In the genomic region with DNA sequence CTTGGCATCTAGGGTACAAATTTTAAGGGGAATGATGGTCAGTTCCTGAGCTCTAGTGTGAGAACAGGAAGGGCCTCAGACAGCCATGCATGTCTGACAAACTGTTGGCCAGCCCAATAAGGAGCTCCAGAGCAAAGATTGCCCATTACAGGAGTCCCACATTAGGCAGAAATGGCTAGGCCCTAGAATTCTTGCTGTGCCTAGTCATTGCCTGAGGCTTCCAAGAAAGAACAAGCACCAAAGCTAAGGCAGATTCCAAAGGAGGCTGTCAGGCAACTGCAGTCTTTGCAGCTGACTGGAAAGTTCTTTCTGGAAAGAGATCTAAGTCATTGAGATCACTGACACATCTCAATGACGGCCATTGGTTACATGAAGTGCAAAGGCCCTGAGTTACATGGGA, we compare ENCODE assay signal across 17 cellular contexts. TPM values are rescaled to one million over a fixed set of nuclear protein-coding genes. Genes with fewer than 3 reads are reported as not detected.
A peak's percentile ranks its signal among the peaks of the same experiment; 100 is the strongest.
DNase-seq lines count a peak whose midpoint lies in the region; ATAC-seq and TF ChIP-seq lines count a peak whose summit lies in the region.
"Had no signal": no experiment of that assay in that cellular context is flagged by ENCODE, and none has a peak within 500 bp of the region (broad histone marks: within the 10 kb centered on the region; RNA-seq: fewer than 3 reads in every experiment).

No MANE protein-coding gene starts in this region.

- H3K9me3 ChIP-seq in mammary epithelial cell (replicated peaks; ENCODE audit: insufficient read depth, low read length) = no peaks in the 10 kb centered on the region
- H3K9me3 ChIP-seq in neural progenitor cell (ENCODE audit: low read depth) = no peaks in the 10 kb centered on the region
- H3K9me3 ChIP-seq in T-helper 17 cell (ENCODE audit: control insufficient read depth, low read length, poor library complexity, severe bottlenecking) = no peaks in the 10 kb centered on the region
- H3K9me3 ChIP-seq: heart left ventricle, upper lobe of left lung had no signal

- H3K4me3 ChIP-seq in mammary epithelial cell (replicated peaks in 1 of 3; ENCODE audit: insufficient read depth in 1 of 3, low read depth in 2 of 3, low read length in 3 of 3) = no peak overlapping the region
- H3K4me3 ChIP-seq in neural progenitor cell = no peak overlapping the region
- H3K4me3 ChIP-seq: heart left ventricle, upper lobe of left lung had no signal

- peak; percentile 58 for DNase-seq in mammary epithelial cell
- DNase-seq in MCF 10A (ENCODE audit: unreplicated experiment) = no peak
- peak; percentile 72 for DNase-seq in amniotic stem cell (lab: John Stamatoyannopoulos, UW)
- peak; percentile 69 to 89 for DNase-seq in foreskin keratinocyte
- no peak for DNase-seq in neural progenitor cell (ENCODE audit: low spot score)
- DNase-seq in posterior cingulate gyrus = no peak
- no peak for DNase-seq in T-helper 17 cell
- DNase-seq in head of caudate nucleus = no peak
- DNase-seq: activated gamma-delta T cell; heart left ventricle; left colon; NCI-H1436 treated with DMSO at 0.1 percent for 48 hours; NCI-H446 treated with DMSO at 0.1 percent for 48 hours; stimulated activated CD4-positive, alpha-beta T cell treated with anti-CD3 and anti-CD28 coated beads, Interleukin-2, amount 100 ng/mL, for 48 hours; upper lobe of left lung had no signal

- intact Hi-C loops in mammary epithelial cell (cut with micrococcal nuclease) (no loop called here), MCF 10A (cut with micrococcal nuclease) (no loop called here), posterior cingulate gyrus (cut with DNase I) (no loop called here), head of caudate nucleus (cut with DNase I) (no loop called here)

- H3K27ac ChIP-seq in mammary epithelial cell (ENCODE audit: insufficient read depth, low read depth, low read length) (no peak overlapping the region), foreskin keratinocyte (no peak overlapping the region), neural progenitor cell (no peak overlapping the region)
- H3K27ac ChIP-seq: heart left ventricle, KMS-11, upper lobe of left lung, VCaP had no signal

- no peaks in the 10 kb centered on the region for H3K27me3 ChIP-seq in mammary epithelial cell (ENCODE audit: insufficient read depth, low read length)
- H3K27me3 ChIP-seq in foreskin keratinocyte = no peaks in the 10 kb centered on the region
- H3K27me3 ChIP-seq in neural progenitor cell = no peaks in the 10 kb centered on the region
- H3K27me3 ChIP-seq: heart left ventricle, upper lobe of left lung had no signal

- CTCF ChIA-PET in mammary epithelial cell (lab: Charles Lee; ENCODE audit: low non-redundant PET) = interaction anchor here (0.7 kb wide), 1 partner anchor 918 kb away, joined by 3 read pairs; no protein-coding TSS in a partner anchor
- CTCF ChIA-PET in MCF 10A (lab: Yijun Ruan, JAX) = interaction anchor here (0.6 to 1.8 kb wide), 9 partner anchors 12 to 420 kb away, joined by 3 to 9 read pairs (median 5); no protein-coding TSS in a partner anchor

- H3K36me3 Mint-ChIP-seq in MCF 10A (ENCODE audit: insufficient read depth, unreplicated experiment) (peaks cover 4% of the 10 kb centered on the region), neural progenitor cell (peaks cover 3% of the 10 kb centered on the region), T-helper 17 cell (ENCODE audit: low read depth) (no peaks in the 10 kb centered on the region)

- ATAC-seq in foreskin keratinocyte = no peak
- ATAC-seq in T-helper 17 cell = no peak
- ATAC-seq: heart left ventricle, left colon had no signal

- H2AFZ ChIP-seq in mammary epithelial cell (ENCODE audit: low read depth, low read length) = peak overlapping the region; percentile 22
- no peak overlapping the region for H2AFZ ChIP-seq in neural progenitor cell (replicated peaks)

- H3K4me1 Mint-ChIP-seq in MCF 10A (ENCODE audit: insufficient read depth, unreplicated experiment) (peaks cover 2% of the 10 kb centered on the region), neural progenitor cell (peaks cover 7% of the 10 kb centered on the region), T-helper 17 cell (peaks cover 10% of the 10 kb centered on the region)

- H3K27ac Mint-ChIP-seq in MCF 10A (ENCODE audit: low read depth, unreplicated experiment) (no peak overlapping the region), neural progenitor cell (no peak overlapping the region), T-helper 17 cell (no peak overlapping the region)

- H4K20me1 ChIP-seq in mammary epithelial cell (ENCODE audit: insufficient read depth, low read length) = no peaks in the 10 kb centered on the region
- H4K20me1 ChIP-seq in neural progenitor cell (ENCODE audit: low read depth) = no peaks in the 10 kb centered on the region

- 90% methylated on average over 1 of the region's 1 CpG for WGBS in mammary epithelial cell (ENCODE audit: low coverage, missing lambda C conversion rate)

- H3K4me3 Mint-ChIP-seq in MCF 10A (ENCODE audit: unreplicated experiment) = no peak overlapping the region
- no peak overlapping the region for H3K4me3 Mint-ChIP-seq in neural progenitor cell
- H3K4me3 Mint-ChIP-seq in T-helper 17 cell = no peak overlapping the region

- no peaks in the 10 kb centered on the region for H3K4me1 ChIP-seq in mammary epithelial cell (ENCODE audit: insufficient read depth, low read length)
- H3K4me1 ChIP-seq in foreskin keratinocyte = no peaks in the 10 kb centered on the region
- H3K4me1 ChIP-seq in neural progenitor cell = peaks cover under 1% of the 10 kb centered on the region

- H3K27me3 Mint-ChIP-seq in MCF 10A (ENCODE audit: insufficient read depth, unreplicated experiment) (no peaks in the 10 kb centered on the region), neural progenitor cell (ENCODE audit: insufficient read depth, low read depth) (peaks cover 3% of the 10 kb centered on the region), T-helper 17 cell (no peaks in the 10 kb centered on the region)

- H3F3A ChIP-seq in neural progenitor cell (ENCODE audit: low read depth) = peaks cover 11% of the 10 kb centered on the region

- H3K79me2 ChIP-seq in mammary epithelial cell (ENCODE audit: insufficient read depth, low read length) (peaks cover 10% of the 10 kb centered on the region), neural progenitor cell (ENCODE audit: low read depth) (peaks cover 9% of the 10 kb centered on the region)

- no peak overlapping the region for H3K9ac ChIP-seq in mammary epithelial cell (ENCODE audit: insufficient read depth, low read length)
- no peak overlapping the region for H3K9ac ChIP-seq in neural progenitor cell
- H3K9ac ChIP-seq: KMS-11 had no signal

- POLR2A ChIA-PET in MCF 10A (lab: Yijun Ruan, JAX) = interaction anchor here (0.7 to 2.0 kb wide), 2 partner anchors 16 to 52 kb away, joined by 3 to 6 read pairs; a partner anchor contains a TSS

- in situ Hi-C loops in mammary epithelial cell (cut with MboI; ENCODE audit: low sequenced_read_pairs in 2 of 2) = no loop called here

- dilution Hi-C loops in mammary epithelial cell (cut with HindIII; ENCODE audit: low sequenced_read_pairs) = no loop called here

- BruUV-seq in mammary epithelial cell (replicated peaks; lab: Mats Ljungman, UMichigan) = no TSS peak
- BruUV-seq in MCF 10A (replicated peaks; lab: Mats Ljungman, UMichigan) = no TSS peak

- H3K9me3 Mint-ChIP-seq in MCF 10A (ENCODE audit: unreplicated experiment) (no peaks in the 10 kb centered on the region), neural progenitor cell (no peaks in the 10 kb centered on the region)

- H3K36me3 ChIP-seq in mammary epithelial cell (ENCODE audit: insufficient read depth, low read length) (no peaks in the 10 kb centered on the region), neural progenitor cell (no peaks in the 10 kb centered on the region)
- H3K36me3 ChIP-seq: heart left ventricle, upper lobe of left lung had no signal

- no peak overlapping the region for H3K4me2 ChIP-seq in mammary epithelial cell (ENCODE audit: insufficient read depth, low read depth, low read length)
- H3K4me2 ChIP-seq in neural progenitor cell = no peak overlapping the region
- H3K4me2 ChIP-seq: KMS-11 had no signal

- no peak for TF ChIP-seq CTCF in mammary epithelial cell (conservative IDR thresholded peaks at IDR 0.05 in 1 of 2, IDR thresholded peaks at IDR 0.05 in 1 of 2; ENCODE audit: extremely low read depth in 1 of 2, insufficient read depth in 1 of 2, low read depth in 1 of 2, low read length in 2 of 2)
- TF ChIP-seq CTCF in MCF 10A (IDR thresholded peaks at IDR 0.05; ENCODE audit: unreplicated experiment) = no peak
- no peak for TF ChIP-seq CTCF in foreskin keratinocyte (conservative IDR thresholded peaks at IDR 0.05)
- TF ChIP-seq CTCF in neural progenitor cell (IDR thresholded peaks at IDR 0.05) = no peak

RNA-seq across cellular contexts. Expression of a gene that starts 3.9 kb away (rescaled TPM):
- total RNA-seq in mammary epithelial cell = 10 to 100 TPM in 1 of 2 donors, 1 to 10 TPM in 1; 8.0 to 17.9 TPM
- 17.6 TPM for polyA plus RNA-seq in mammary epithelial cell
- polyA minus RNA-seq in mammary epithelial cell = 19.6 TPM
- 8.8 and 12.6 TPM in 2 replicates for total RNA-seq in MCF 10A (2022)
- 21.1 and 23.0 TPM in 2 replicates for total RNA-seq in foreskin keratinocyte
- polyA plus RNA-seq in foreskin keratinocyte = 4.5 and 6.7 TPM in 2 replicates
- total RNA-seq in neural progenitor cell (ENCODE audit: low replicate concordance) = 49.0 and 59.0 TPM in 2 replicates
- total RNA-seq in T-helper 17 cell = 1 to 10 TPM; 1.2 to 2.6 TPM

RNA-seq across cellular contexts. Expression of a gene that starts 15.7 kb away (rescaled TPM):
- 10 to 100 TPM; 94.5 to 96.6 TPM for total RNA-seq in mammary epithelial cell
- polyA plus RNA-seq in mammary epithelial cell = 28.6 TPM
- polyA minus RNA-seq in mammary epithelial cell = 16.7 TPM
- 106 and 113 TPM in 2 replicates for total RNA-seq in MCF 10A (2022)
- total RNA-seq in foreskin keratinocyte = 79.4 and 80.3 TPM in 2 replicates
- polyA plus RNA-seq in foreskin keratinocyte = 39.9 and 46.3 TPM in 2 replicates
- 39.6 and 68.0 TPM in 2 replicates for total RNA-seq in neural progenitor cell (ENCODE audit: low replicate concordance)
- total RNA-seq in T-helper 17 cell = 100 to 1,000 TPM in 1 of 2 donors, 10 to 100 TPM in 1; 97.6 to 124 TPM

Comparison
In these comparisons a context has a peak if more than half of its experiments do, and no peak if none do; other contexts are left out.
1. DNase-seq: peak in mammary epithelial cell (single experiment), amniotic stem cell (single experiment) and foreskin keratinocyte (2 of 2); none in MCF 10A (single experiment), neural progenitor cell (single experiment), posterior cingulate gyrus (0 of 10), T-helper 17 cell (0 of 3) and head of caudate nucleus (0 of 42).